ENCODE assay signal across 13 cellular contexts in the genomic region with DNA sequence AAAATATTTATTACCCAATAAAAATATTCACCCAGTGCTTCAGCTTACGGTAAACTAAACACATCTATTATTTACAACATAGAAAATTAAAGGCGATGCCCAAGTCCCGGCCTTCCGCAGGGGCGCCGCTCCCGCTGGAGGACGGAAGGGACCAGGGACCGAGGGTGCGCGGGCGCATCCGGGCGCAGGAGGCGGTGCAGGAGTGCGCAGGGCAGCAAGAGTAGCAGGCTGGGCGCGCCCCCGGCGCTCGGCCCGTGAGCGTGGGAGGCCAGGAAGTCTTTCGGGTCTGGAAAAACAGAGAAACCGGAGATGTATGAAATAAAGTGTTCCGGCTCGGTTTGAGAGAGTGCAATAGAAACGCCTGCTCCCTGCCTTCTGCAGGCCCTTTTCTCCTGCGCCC. TPM values are rescaled to one million over a fixed set of nuclear protein-coding genes. Genes with fewer than 3 reads are reported as not detected.
"Had no signal": no experiment of that assay in that cellular context is flagged by ENCODE, and none has a peak within 500 bp of the region (broad histone marks: within the 10 kb centered on the region; RNA-seq: fewer than 3 reads in every experiment).

No MANE protein-coding gene starts in this region.

RNA-seq across cellular contexts. Expression of a gene that starts 6.6 kb away (rescaled TPM):
- total RNA-seq: naive thymus-derived CD4-positive, alpha-beta T cell; natural killer cell treated with Interleukin-12 subunit alpha and Interleukin-12 subunit beta and Interleukin-15 and Interleukin-18, amount 100 ng/mL, for 72 hours; neural crest cell; osteoblast; psoas muscle; renal cortical epithelial cell; sciatic nerve; smooth muscle cell; spleen; suprapubic skin; ureter; vagina had no signal
- polyA plus RNA-seq: naive thymus-derived CD4-positive, alpha-beta T cell; psoas muscle; smooth muscle cell had no signal

RNA-seq across cellular contexts. Expression of a gene that starts 18.4 kb away (rescaled TPM):
- total RNA-seq: naive thymus-derived CD4-positive, alpha-beta T cell; natural killer cell treated with Interleukin-12 subunit alpha and Interleukin-12 subunit beta and Interleukin-15 and Interleukin-18, amount 100 ng/mL, for 72 hours; neural crest cell; osteoblast; psoas muscle; renal cortical epithelial cell; sciatic nerve; smooth muscle cell; spleen; suprapubic skin; ureter; vagina had no signal
- polyA plus RNA-seq: naive thymus-derived CD4-positive, alpha-beta T cell; ovary; psoas muscle; smooth muscle cell; spleen had no signal
